ENCODE assay signal across 18 cellular contexts in the genomic region with DNA sequence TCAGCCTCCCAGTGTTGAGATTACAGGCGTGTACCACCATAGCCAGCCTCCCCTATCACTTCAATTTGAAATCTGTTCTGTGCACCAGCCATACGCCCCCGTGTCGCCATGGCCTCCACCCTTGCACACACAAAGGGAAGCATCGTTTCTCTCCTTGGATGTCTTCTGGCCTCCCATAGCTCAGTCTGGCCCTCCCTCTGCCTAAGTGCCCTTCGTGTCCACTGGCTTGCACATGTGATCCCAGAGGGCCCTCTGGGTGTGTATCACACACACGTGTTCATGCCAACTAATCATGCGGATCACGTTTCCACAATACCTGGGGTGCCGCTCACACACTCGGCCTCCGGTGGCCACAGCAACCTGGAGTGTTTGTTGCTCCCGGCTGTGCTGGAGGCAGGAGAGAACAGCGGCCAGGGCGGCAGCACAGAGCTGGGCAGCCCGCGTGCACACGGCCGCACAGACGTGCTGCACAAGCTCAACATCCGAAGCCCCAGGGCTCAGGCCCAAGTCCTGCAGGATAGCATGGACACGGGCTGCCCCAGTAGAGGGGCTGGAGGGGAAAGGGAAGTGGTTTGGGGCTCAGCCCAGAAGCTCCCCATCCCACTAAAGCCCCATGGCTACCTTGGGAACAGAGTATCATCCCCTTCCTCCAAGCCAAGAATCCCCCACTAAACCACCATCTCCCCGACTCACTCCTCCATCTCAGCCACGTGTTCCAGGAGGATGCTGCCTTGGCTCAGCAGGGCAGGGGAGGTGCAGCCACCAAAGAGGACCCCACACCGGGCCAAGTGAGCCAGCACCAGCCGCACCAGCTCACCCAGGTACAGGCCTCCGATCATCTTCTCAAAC. TPM values are rescaled to one million over a fixed set of nuclear protein-coding genes. Genes with fewer than 3 reads are reported as not detected.
"Had no signal": no experiment of that assay in that cellular context is flagged by ENCODE, and none has a peak within 500 bp of the region (broad histone marks: within the 10 kb centered on the region; RNA-seq: fewer than 3 reads in every experiment).

No MANE protein-coding gene starts in this region.

- H3K27me3 Mint-ChIP-seq: dendritic cell treated with granulocyte-macrophage colony-stimulating factor and Interleukin-4, amounts not matched to agents 40 ng/mL and 50 ng/mL, for 4 days; stimulated activated naive CD8-positive, alpha-beta T cell treated with anti-CD3 and anti-CD28 coated beads, Interleukin-15, amount 100 ng/mL, for 72 hours had no signal

- ATAC-seq: activated CD8-positive, alpha-beta T cell treated with anti-CD3 and anti-CD28 coated beads, Interleukin-2, amount 10 ng/mL, durations not matched to agents 7 days and 5 days; mucosa of descending colon; naive thymus-derived CD8-positive, alpha-beta T cell; stimulated activated naive CD8-positive, alpha-beta T cell treated with anti-CD3 and anti-CD28 coated beads, Interleukin-15, amount 100 ng/mL, for 72 hours had no signal

- H3K9me3 Mint-ChIP-seq: activated naive CD4-positive, alpha-beta T cell treated with anti-CD3 and anti-CD28 coated beads for 36 hours; activated T-helper 1 cell treated with anti-CD3 and anti-CD28 coated beads, Interleukin-12 subunit alpha, Interleukin-12 subunit beta, Interleukin-2, Interleukin-4 antibody, amounts not matched to agents 30 ng/mL and 10 ng/mL and 1 ng/mL, durations not matched to agents 14 hours and 24 hours and 36 hours; central memory CD8-positive, alpha-beta T cell; dendritic cell treated with granulocyte-macrophage colony-stimulating factor and Interleukin-4, amounts not matched to agents 40 ng/mL and 50 ng/mL, for 4 days; stimulated activated naive CD8-positive, alpha-beta T cell treated with anti-CD3 and anti-CD28 coated beads, Interleukin-15, amount 100 ng/mL, for 72 hours; T-helper 1 cell treated with Interleukin-12 subunit alpha and Interleukin-12 subunit beta and Interleukin-4 antibody, amounts not matched to agents 30 μg/mL and 1 μg/mL, for 36 hours; WTC11 had no signal

- H3K27ac Mint-ChIP-seq: activated CD8-positive, alpha-beta T cell treated with anti-CD3 and anti-CD28 coated beads, Interleukin-2, amount 10 ng/mL, durations not matched to agents 7 days and 5 days; activated naive CD4-positive, alpha-beta T cell treated with anti-CD3 and anti-CD28 coated beads for 36 hours; activated T-helper 1 cell treated with anti-CD3 and anti-CD28 coated beads, Interleukin-12 subunit alpha, Interleukin-12 subunit beta, Interleukin-2, Interleukin-4 antibody, amounts not matched to agents 30 ng/mL and 10 ng/mL and 1 ng/mL, durations not matched to agents 14 hours and 24 hours and 36 hours; dendritic cell treated with granulocyte-macrophage colony-stimulating factor and Interleukin-4, amounts not matched to agents 40 ng/mL and 50 ng/mL, for 4 days; naive thymus-derived CD8-positive, alpha-beta T cell; T-helper 1 cell treated with Interleukin-12 subunit alpha and Interleukin-12 subunit beta and Interleukin-4 antibody, amounts not matched to agents 30 μg/mL and 1 μg/mL, for 36 hours; WTC11 had no signal

- H3K4me1 Mint-ChIP-seq: WTC11 had no signal

- H3K36me3 Mint-ChIP-seq: naive thymus-derived CD8-positive, alpha-beta T cell; WTC11 had no signal

- DNase-seq: activated CD4-positive, alpha-beta T cell treated with anti-CD3 and anti-CD28 coated beads for 48 hours; activated CD8-positive, alpha-beta memory T cell treated with anti-CD3 and anti-CD28 coated beads, Interleukin-2, amount 50 U/mL, for 48 hours; activated CD8-positive, alpha-beta T cell treated with anti-CD3 and anti-CD28 coated beads, Interleukin-2, amount 10 ng/mL, durations not matched to agents 7 days and 5 days; activated naive CD4-positive, alpha-beta T cell treated with anti-CD3 and anti-CD28 coated beads for 36 hours; erythroblast; hypothalamus; mammary epithelial cell; naive thymus-derived CD8-positive, alpha-beta T cell; stimulated activated CD4-positive, alpha-beta T cell treated with anti-CD3 and anti-CD28 coated beads, Interleukin-4, amount 100 ng/mL, for 4 hours; stimulated activated naive CD8-positive, alpha-beta T cell treated with anti-CD3 and anti-CD28 coated beads, Interleukin-15, amount 100 ng/mL, for 72 hours had no signal

- H3K4me3 Mint-ChIP-seq: activated CD8-positive, alpha-beta T cell treated with anti-CD3 and anti-CD28 coated beads, Interleukin-2, amount 10 ng/mL, durations not matched to agents 7 days and 5 days; activated naive CD4-positive, alpha-beta T cell treated with anti-CD3 and anti-CD28 coated beads for 36 hours; activated T-helper 1 cell treated with anti-CD3 and anti-CD28 coated beads, Interleukin-12 subunit alpha, Interleukin-12 subunit beta, Interleukin-2, Interleukin-4 antibody, amounts not matched to agents 30 ng/mL and 10 ng/mL and 1 ng/mL, durations not matched to agents 14 hours and 24 hours and 36 hours; central memory CD8-positive, alpha-beta T cell; dendritic cell treated with granulocyte-macrophage colony-stimulating factor and Interleukin-4, amounts not matched to agents 40 ng/mL and 50 ng/mL, for 4 days; naive thymus-derived CD8-positive, alpha-beta T cell; stimulated activated naive CD8-positive, alpha-beta T cell treated with anti-CD3 and anti-CD28 coated beads, Interleukin-15, amount 100 ng/mL, for 72 hours; T-helper 1 cell treated with Interleukin-12 subunit alpha and Interleukin-12 subunit beta and Interleukin-4 antibody, amounts not matched to agents 30 μg/mL and 1 μg/mL, for 36 hours; WTC11 had no signal

RNA-seq across cellular contexts. Expression of gene HK3, which starts 10.9 kb away (rescaled TPM):
- total RNA-seq: activated CD8-positive, alpha-beta T cell treated with anti-CD3 and anti-CD28 coated beads, Interleukin-2, amount 10 ng/mL, durations not matched to agents 7 days and 5 days; activated naive CD4-positive, alpha-beta T cell treated with anti-CD3 and anti-CD28 coated beads for 36 hours; glomerular endothelial cell; mammary epithelial cell; osteocyte had no signal
